Comparison of ENCODE assay signal across 8 cellular contexts in genomic region chr11:102109896-102110760, GRCh38. TPM values are rescaled to one million over a fixed set of nuclear protein-coding genes. Genes with fewer than 3 reads are reported as not detected.
DNase-seq lines count a peak whose midpoint lies in the region; ATAC-seq and TF ChIP-seq lines count a peak whose summit lies in the region.

Gene YAP1, plus strand, starts transcription at chr11:102110447. Its CDS starts 402 bp downstream, at chr11:102110849.

- ATAC-seq in HG02943 (IDR thresholded peaks at IDR 0.05; ENCODE audit: low read depth, unreplicated experiment) (peak; percentile 90), mucosa of descending colon (peak; percentile 90)

- intact Hi-C loops in mucosa of descending colon (cut with DNase I, micrococcal nuclease), result no loop called here

- no peaks in the 10 kb centered on the region for H3K9me3 ChIP-seq in mucosa of descending colon

- peaks cover 2% of the 10 kb centered on the region for H3K4me1 ChIP-seq in mucosa of descending colon (ENCODE audit: low read depth)

- H3K4me3 ChIP-seq in epithelial cell of proximal tubule (ENCODE audit: low read depth, low read length), result peak within 1 kb of the TSS; percentile 88
- H3K4me3 ChIP-seq in mucosa of descending colon, result peak within 1 kb of the TSS; percentile 84

- DNase-seq in DMS 273 (lab: John Stamatoyannopoulos, UW; ENCODE audit: unreplicated experiment) (peak; percentile 74), DMS 273 treated with DMSO at 0.1 percent for 48 hours (lab: John Stamatoyannopoulos, UW) (no peak), NOMO-1 treated with dmso at 0.1 percent for 144 hours (lab: John Stamatoyannopoulos, UW; ENCODE audit: unreplicated experiment) (peak; percentile 77), activated T-cell treated with anti-CD3 and anti-CD28 coated beads for 48 hours (ENCODE audit: low read depth) (peak; percentile 63), epithelial cell of proximal tubule (ENCODE audit: low read depth) (no peak), mucosa of descending colon (peak; percentile 90 to 92 (median 91))
- DNase-seq in stimulated activated CD8-positive, alpha-beta memory T cell treated with anti-CD3 and anti-CD28 coated beads, Interleukin-2, amount 100 ng/mL, for 48 hours (ENCODE audit: low read depth in 2 of 2), result peak; percentile 44 to 57

- no peak for TF ChIP-seq CTCF in epithelial cell of proximal tubule (conservative IDR thresholded peaks at IDR 0.05; ENCODE audit: low read depth, low read length)
- TF ChIP-seq CTCF in mucosa of descending colon (IDR thresholded peaks at IDR 0.05), result no peak

- no peaks in the 10 kb centered on the region for H3K36me3 ChIP-seq in mucosa of descending colon (ENCODE audit: low read depth)

RNA-seq across cellular contexts. Expression of gene YAP1, which starts in this region (rescaled TPM):
- total RNA-seq in epithelial cell of proximal tubule (84.8 and 94.5 TPM in 2 replicates), mucosa of descending colon (100 to 1,000 TPM in 1 of 3 donors, 10 to 100 TPM in 2; 41.3 to 126 (median 52.2) TPM)

Comparison
In these comparisons a context has a peak if more than half of its experiments do, and no peak if none do; other contexts are left out.
1. DNase-seq: peak in DMS 273 (single experiment), NOMO-1 treated with dmso at 0.1 percent for 144 hours (single experiment), activated T-cell treated with anti-CD3 and anti-CD28 coated beads for 48 hours (single experiment), mucosa of descending colon (3 of 3) and stimulated activated CD8-positive, alpha-beta memory T cell treated with anti-CD3 and anti-CD28 coated beads, Interleukin-2, amount 100 ng/mL, for 48 hours (2 of 2); none in DMS 273 treated with DMSO at 0.1 percent for 48 hours (single experiment) and epithelial cell of proximal tubule (single experiment).